In genomic region chrX:23332888-23333821, GRCh38 we compare ENCODE assay signal across 11 cellular contexts. TPM values are rescaled to one million over a fixed set of nuclear protein-coding genes. Genes with fewer than 3 reads are reported as not detected.
DNase-seq lines count a peak whose midpoint lies in the region; ATAC-seq, FAIRE-seq and TF ChIP-seq lines count a peak whose summit lies in the region.
"Had no signal": no experiment of that assay in that cellular context is flagged by ENCODE, and none has a peak within 500 bp of the region (broad histone marks: within the 10 kb centered on the region; RNA-seq: fewer than 3 reads in every experiment).

No MANE protein-coding gene starts in this region.

- H3K27ac ChIP-seq in endothelial cell of umbilical vein (ENCODE audit: insufficient read depth, low read depth, low read length), result no peak overlapping the region

- peaks cover 19% of the 10 kb centered on the region for H3K27me3 ChIP-seq in H7 (ENCODE audit: control insufficient read depth, insufficient read depth, low read length)
- peaks cover 39 to 51% of the 10 kb centered on the region in 2 experiments for H3K27me3 ChIP-seq in endothelial cell of umbilical vein (ENCODE audit: control insufficient read depth in 2 of 2, insufficient read depth in 2 of 2, low read length in 2 of 2)

- no peak overlapping the region for H3K27ac Mint-ChIP-seq in osteocyte (ENCODE audit: unreplicated experiment)

- dilution Hi-C loops in endothelial cell of umbilical vein (cut with MboI; ENCODE audit: extremely low pct_ligation_motif_present, low sequenced_read_pairs), result no loop called here

- intact Hi-C loops in endothelial cell of umbilical vein (cut with micrococcal nuclease), result no loop called here

- ATAC-seq in GM21786 (IDR thresholded peaks at IDR 0.05; ENCODE audit: unreplicated experiment), result no peak

- no peak overlapping the region for H3K4me2 ChIP-seq in endothelial cell of umbilical vein (ENCODE audit: insufficient read depth, low read length)

- H3K9ac ChIP-seq in endothelial cell of umbilical vein (replicated peaks; ENCODE audit: extremely low read depth, insufficient read depth, low read length), result no peak overlapping the region

- peak; percentile 7 for DNase-seq in AG20443 (ENCODE audit: low spot score)
- peak; percentile 74 for DNase-seq in H7
- no peak for DNase-seq in endothelial cell of umbilical vein (ENCODE audit: low read depth, low spot score)
- DNase-seq in osteocyte (ENCODE audit: extremely low spot score, unreplicated experiment), result no peak
- DNase-seq in GM03348 (ENCODE audit: low spot score), result no peak
- DNase-seq in NCI-H2081 (lab: John Stamatoyannopoulos, UW), result no peak
- DNase-seq in cerebellar nuclear complex (lab: John Stamatoyannopoulos, UW), result no peak
- DNase-seq: EL; stimulated activated CD4-positive, alpha-beta T cell treated with anti-CD3 and anti-CD28 coated beads, Interleukin-15, amount 100 ng/mL, for 24 hours had no signal

- H3K4me3 ChIP-seq in H7 (ENCODE audit: insufficient read depth, low read depth, low read length) (peak overlapping the region; percentile 74), endothelial cell of umbilical vein (replicated peaks in 1 of 3; ENCODE audit: insufficient read depth in 1 of 3, low read depth in 1 of 3, low read length in 3 of 3) (no peak overlapping the region)

- no peaks in the 10 kb centered on the region for H3K79me2 ChIP-seq in endothelial cell of umbilical vein (ENCODE audit: control insufficient read depth, insufficient read depth, low read length)

- H3K4me1 ChIP-seq in endothelial cell of umbilical vein (ENCODE audit: control insufficient read depth, extremely low read depth, insufficient read depth, low read length), result no peaks in the 10 kb centered on the region

- no peaks in the 10 kb centered on the region for H3K9me3 Mint-ChIP-seq in osteocyte (ENCODE audit: unreplicated experiment)

- peaks cover 79% of the 10 kb centered on the region for H3K27me3 Mint-ChIP-seq in osteocyte (ENCODE audit: unreplicated experiment)

- no peaks in the 10 kb centered on the region for H3K9me3 ChIP-seq in endothelial cell of umbilical vein (replicated peaks; ENCODE audit: control insufficient read depth, insufficient read depth, low read length)

- no peak for TF ChIP-seq POLR2A in endothelial cell of umbilical vein (IDR thresholded peaks at IDR 0.05; ENCODE audit: low read depth, low read length)

- no peaks in the 10 kb centered on the region for H3K36me3 Mint-ChIP-seq in osteocyte (ENCODE audit: unreplicated experiment)

- BruUV-seq in endothelial cell of umbilical vein (replicated peaks; lab: Mats Ljungman, UMichigan), result no TSS peak

- FAIRE-seq in endothelial cell of umbilical vein (lab: Jason Lieb, UNC), result no peak

- H3K36me3 ChIP-seq in H7 (replicated peaks; ENCODE audit: control insufficient read depth, insufficient read depth, low read length), result no peaks in the 10 kb centered on the region
- no peaks in the 10 kb centered on the region for H3K36me3 ChIP-seq in endothelial cell of umbilical vein (ENCODE audit: control insufficient read depth in 2 of 2, extremely low read depth in 1 of 2, insufficient read depth in 2 of 2, low read length in 2 of 2)

- TF ChIP-seq CTCF in endothelial cell of umbilical vein (IDR thresholded peaks at IDR 0.05; ENCODE audit: extremely low read depth in 1 of 2, insufficient read depth in 1 of 2, low read depth in 1 of 2, low read length in 2 of 2), result no peak
- no peak for TF ChIP-seq CTCF in osteocyte (IDR thresholded peaks at IDR 0.05)

- POLR2A ChIA-PET in endothelial cell of umbilical vein (lab: Charles Lee), result no interaction called here

- no peaks in the 10 kb centered on the region for H3K9me1 ChIP-seq in endothelial cell of umbilical vein (replicated peaks; ENCODE audit: control insufficient read depth, extremely low read depth, insufficient read depth, low read length)

- H3K4me3 Mint-ChIP-seq in osteocyte (ENCODE audit: unreplicated experiment), result peak overlapping the region; percentile 72

- no peak overlapping the region for H2AFZ ChIP-seq in endothelial cell of umbilical vein (ENCODE audit: low read depth, low read length)

- no peaks in the 10 kb centered on the region for H4K20me1 ChIP-seq in endothelial cell of umbilical vein (replicated peaks; ENCODE audit: control insufficient read depth, extremely low read depth, insufficient read depth, low read length)

- peaks cover 23% of the 10 kb centered on the region for H3K4me1 Mint-ChIP-seq in osteocyte (ENCODE audit: unreplicated experiment)

- CTCF ChIA-PET in endothelial cell of umbilical vein (lab: Charles Lee), result no interaction called here

TF ChIP-seq in endothelial cell of umbilical vein, 7 proteins besides CTCF, POLR2A, EP300 and RAD21:
- TF ChIP-seq FOS (IDR thresholded peaks at IDR 0.05; ENCODE audit: borderline replicate concordance, insufficient read depth, low read length), result no peak
- peak; percentile 31 for TF ChIP-seq EZH2 (IDR thresholded peaks at IDR 0.05; ENCODE audit: borderline replicate concordance, low read depth, low read length, severe bottlenecking)

RNA-seq across cellular contexts. Expression of gene PTCHD1, which starts 1.5 kb away (rescaled TPM):
- 4.3 and 5.7 TPM in 2 replicates for total RNA-seq in H7 (2014; rRNA removed; shearing (Covaris generic))
- not detected in 2 replicates for total RNA-seq in endothelial cell of umbilical vein
- not detected in 2 replicates for polyA plus RNA-seq in endothelial cell of umbilical vein
- polyA plus RNA-seq in endothelial cell of umbilical vein (2011; cell fraction: cytosol; rRNA removed), result not detected in 2 replicates
- polyA plus RNA-seq in endothelial cell of umbilical vein (2011; cell fraction: nucleus; rRNA removed), result not detected in 2 replicates
- not detected in 2 replicates for polyA plus RNA-seq in endothelial cell of umbilical vein (2012)
- not detected in 2 replicates for polyA minus RNA-seq in endothelial cell of umbilical vein
- polyA minus RNA-seq in endothelial cell of umbilical vein (2011; cell fraction: cytosol; rRNA and poly(A)+ RNA removed), result not detected
- polyA minus RNA-seq in endothelial cell of umbilical vein (2011; cell fraction: nucleus; rRNA and poly(A)+ RNA removed), result not detected in 2 replicates
- 0.05 and 0.16 TPM in 2 replicates for total RNA-seq in osteocyte
- total RNA-seq: activated CD8-positive, alpha-beta memory T cell treated with anti-CD3 and anti-CD28 coated beads for 36 hours had no signal

Comparison
In these comparisons a context has a peak if more than half of its experiments do, and no peak if none do; other contexts are left out.
1. DNase-seq: peak in AG20443 (single experiment) and H7 (single experiment); none in endothelial cell of umbilical vein (single experiment), osteocyte (single experiment), GM03348 (single experiment), NCI-H2081 (0 of 2) and cerebellar nuclear complex (0 of 2).